ENCODE assay signal across 14 cellular contexts in the genomic region with DNA sequence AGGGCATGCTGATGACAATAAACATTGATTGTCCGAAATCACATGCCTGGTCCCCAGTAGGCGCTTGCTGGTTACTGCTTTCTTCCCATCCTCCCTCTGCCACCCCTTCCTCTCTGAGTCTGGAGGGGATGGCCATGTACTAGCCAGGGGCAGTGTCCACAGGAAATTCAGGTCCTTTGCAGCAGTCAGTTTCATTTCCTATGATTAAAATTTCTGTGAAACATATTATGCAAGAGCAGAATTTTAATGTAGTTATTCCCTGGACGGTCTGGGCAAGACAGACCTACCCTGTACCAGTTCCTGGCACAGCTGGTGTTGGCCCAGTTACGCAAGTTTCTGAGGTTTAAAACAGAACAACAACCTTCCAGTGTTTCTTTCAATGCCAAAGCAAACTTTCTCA. TPM values are rescaled to one million over a fixed set of nuclear protein-coding genes. Genes with fewer than 3 reads are reported as not detected.
DNase-seq lines count a peak whose midpoint lies in the region; ATAC-seq and TF ChIP-seq lines count a peak whose summit lies in the region.
"Had no signal": no experiment of that assay in that cellular context is flagged by ENCODE, and none has a peak within 500 bp of the region (broad histone marks: within the 10 kb centered on the region; RNA-seq: fewer than 3 reads in every experiment).

No MANE protein-coding gene starts in this region.

- no peaks in the 10 kb centered on the region for H3K9me3 Mint-ChIP-seq in GM23338
- no peaks in the 10 kb centered on the region for H3K9me3 Mint-ChIP-seq in stimulated activated naive CD8-positive, alpha-beta T cell treated with anti-CD3 and anti-CD28 coated beads, Interleukin-15, amount 100 ng/mL, for 72 hours
- H3K9me3 Mint-ChIP-seq: activated T-cell treated with anti-CD3 and anti-CD28 coated beads, Interleukin-2, amount 50 U/mL, for 24 hours had no signal

- H3K4me3 ChIP-seq in GM23338 (no peak overlapping the region), ascending aorta (no peak overlapping the region), psoas muscle (no peak overlapping the region)
- H3K4me3 ChIP-seq: GM23248, K562 had no signal

- intact Hi-C loops in ascending aorta (cut with DNase I), result loop anchor here (1.0 to 10.0 kb wide), 2 partner anchors 21 to 871 kb away; no protein-coding TSS in a partner anchor
- intact Hi-C loops in left cardiac atrium (cut with DNase I), result no loop called here
- intact Hi-C loops in psoas muscle (cut with DNase I), result no loop called here

- no peak overlapping the region for H3K4me3 Mint-ChIP-seq in GM23338
- H3K4me3 Mint-ChIP-seq in stimulated activated naive CD8-positive, alpha-beta T cell treated with anti-CD3 and anti-CD28 coated beads, Interleukin-15, amount 100 ng/mL, for 72 hours, result no peak overlapping the region
- H3K4me3 Mint-ChIP-seq: activated T-cell treated with anti-CD3 and anti-CD28 coated beads, Interleukin-2, amount 50 U/mL, for 24 hours had no signal

- H3K36me3 ChIP-seq in GM23338 (ENCODE audit: insufficient read depth) (no peaks in the 10 kb centered on the region), ascending aorta (no peaks in the 10 kb centered on the region), psoas muscle (ENCODE audit: insufficient read depth in 1 of 2, low read depth in 1 of 2) (no peaks in the 10 kb centered on the region)

- no peaks in the 10 kb centered on the region for H4K20me1 ChIP-seq in GM23338 (replicated peaks; ENCODE audit: insufficient read depth)

- H3K27ac ChIP-seq in GM23338 (ENCODE audit: low read depth), result no peak overlapping the region
- peak overlapping the region; percentile 53 to 79 for H3K27ac ChIP-seq in ascending aorta
- H3K27ac ChIP-seq in psoas muscle, result no peak overlapping the region
- H3K27ac ChIP-seq: GM23248, VCaP had no signal

- TF ChIP-seq CTCF in GM23338 (conservative IDR thresholded peaks at IDR 0.05; ENCODE audit: low read depth in 2 of 2) (no peak), ascending aorta (IDR thresholded peaks at IDR 0.05) (no peak), psoas muscle (IDR thresholded peaks at IDR 0.05) (no peak)

- 0 out of 2 replicates have a peak, but pooled peaks cover 5% of the 10 kb centered on the region for H3K9me2 ChIP-seq in GM23338 (ENCODE audit: insufficient read depth)

- H3K36me3 Mint-ChIP-seq in GM23338 (ENCODE audit: low read depth), result no peaks in the 10 kb centered on the region

- no peak overlapping the region for H3K27ac Mint-ChIP-seq in GM23338
- no peak overlapping the region for H3K27ac Mint-ChIP-seq in stimulated activated naive CD8-positive, alpha-beta T cell treated with anti-CD3 and anti-CD28 coated beads, Interleukin-15, amount 100 ng/mL, for 72 hours
- H3K27ac Mint-ChIP-seq: activated T-cell treated with anti-CD3 and anti-CD28 coated beads, Interleukin-2, amount 50 U/mL, for 24 hours had no signal

- 60 to 71% (median 63%) methylated on average over 4 of the region's 4 CpGs for WGBS in psoas muscle, 3 donors

- H3K79me2 ChIP-seq in GM23338 (replicated peaks; ENCODE audit: insufficient read depth), result no peaks in the 10 kb centered on the region

- DNase-seq in GM23338 (ENCODE audit: low spot score), result no peak
- peak; percentile 52 to 91 for DNase-seq in ascending aorta (ENCODE audit: low spot score in 2 of 2)
- DNase-seq in left cardiac atrium, result peak; percentile 37
- DNase-seq in psoas muscle, result peak; percentile 43 to 67
- no peak for DNase-seq in NCI-H69 (lab: John Stamatoyannopoulos, UW)
- no peak for DNase-seq in stimulated activated naive CD8-positive, alpha-beta T cell treated with anti-CD3 and anti-CD28 coated beads, Interleukin-15, amount 100 ng/mL, for 72 hours
- DNase-seq: activated T-cell treated with anti-CD3 and anti-CD28 coated beads, Interleukin-2, amount 50 U/mL, for 24 hours; GM23248; NCI-H2171; stimulated activated naive CD8-positive, alpha-beta T cell treated with anti-CD3 and anti-CD28 coated beads, Interleukin-15, Interleukin-2, amounts not matched to agents 100 U/mL and 50 U/mL, for 24 hours had no signal

- H3F3A ChIP-seq in GM23338 (replicated peaks; ENCODE audit: low read depth), result no peaks in the 10 kb centered on the region

- peaks cover 7% of the 10 kb centered on the region for H3K27me3 Mint-ChIP-seq in GM23338 (ENCODE audit: insufficient read depth, low read depth, poor library complexity)
- H3K27me3 Mint-ChIP-seq in stimulated activated naive CD8-positive, alpha-beta T cell treated with anti-CD3 and anti-CD28 coated beads, Interleukin-15, amount 100 ng/mL, for 72 hours, result peaks cover 8% of the 10 kb centered on the region
- H3K27me3 Mint-ChIP-seq: activated T-cell treated with anti-CD3 and anti-CD28 coated beads, Interleukin-2, amount 50 U/mL, for 24 hours had no signal

- peaks cover 12% of the 10 kb centered on the region; the same call in 1 of the 2 replicates for H3K4me1 ChIP-seq in GM23338 (ENCODE audit: insufficient read depth)
- peaks cover 8 to 30% of the 10 kb centered on the region in 2 donors for H3K4me1 ChIP-seq in ascending aorta
- no peaks in the 10 kb centered on the region for H3K4me1 ChIP-seq in psoas muscle

- H2AFZ ChIP-seq in GM23338, result peak overlapping the region; percentile 28; the same call in 1 of the 2 replicates
- H2AFZ ChIP-seq: GM23248 had no signal

- H3K27me3 ChIP-seq in GM23338 (ENCODE audit: insufficient read depth) (no peaks in the 10 kb centered on the region), ascending aorta (no peaks in the 10 kb centered on the region), psoas muscle (ENCODE audit: insufficient read depth in 3 of 3, low read length in 2 of 3) (no peaks in the 10 kb centered on the region)

- no peak overlapping the region for H3K4me2 ChIP-seq in GM23338

- peaks cover 9% of the 10 kb centered on the region for H3K4me1 Mint-ChIP-seq in GM23338
- peaks cover 10% of the 10 kb centered on the region for H3K4me1 Mint-ChIP-seq in stimulated activated naive CD8-positive, alpha-beta T cell treated with anti-CD3 and anti-CD28 coated beads, Interleukin-15, amount 100 ng/mL, for 72 hours

- H3K9me3 ChIP-seq in ascending aorta (no peaks in the 10 kb centered on the region), psoas muscle (no peaks in the 10 kb centered on the region)

- ATAC-seq in GM23338, result no peak
- ATAC-seq in left cardiac atrium, result peak; percentile 83 to 85
- peak in 3 of 4 donors; percentile 30 to 58 (median 54) for ATAC-seq in psoas muscle
- no peak for ATAC-seq in GM19395 (IDR thresholded peaks at IDR 0.05; ENCODE audit: unreplicated experiment)
- ATAC-seq in stimulated activated naive CD8-positive, alpha-beta T cell treated with anti-CD3 and anti-CD28 coated beads, Interleukin-15, amount 100 ng/mL, for 72 hours, result no peak
- no peak for ATAC-seq in HG03097 (IDR thresholded peaks at IDR 0.05; ENCODE audit: low FRiP score, unreplicated experiment)
- ATAC-seq: K562; stimulated activated naive CD8-positive, alpha-beta T cell treated with anti-CD3 and anti-CD28 coated beads, Interleukin-15, Interleukin-2, amounts not matched to agents 100 U/mL and 50 U/mL, for 24 hours had no signal

TF ChIP-seq in GM23338, 12 proteins besides CTCF, POLR2A, EP300 and RAD21 (continues in another document):
- no peak for TF ChIP-seq ZNF114 (CRISPR knock-in tag; IDR thresholded peaks at IDR 0.05)
- no peak for TF ChIP-seq CREB1 (CRISPR knock-in tag; IDR thresholded peaks at IDR 0.05; ENCODE audit: low read depth)
- TF ChIP-seq, protein P1, sequence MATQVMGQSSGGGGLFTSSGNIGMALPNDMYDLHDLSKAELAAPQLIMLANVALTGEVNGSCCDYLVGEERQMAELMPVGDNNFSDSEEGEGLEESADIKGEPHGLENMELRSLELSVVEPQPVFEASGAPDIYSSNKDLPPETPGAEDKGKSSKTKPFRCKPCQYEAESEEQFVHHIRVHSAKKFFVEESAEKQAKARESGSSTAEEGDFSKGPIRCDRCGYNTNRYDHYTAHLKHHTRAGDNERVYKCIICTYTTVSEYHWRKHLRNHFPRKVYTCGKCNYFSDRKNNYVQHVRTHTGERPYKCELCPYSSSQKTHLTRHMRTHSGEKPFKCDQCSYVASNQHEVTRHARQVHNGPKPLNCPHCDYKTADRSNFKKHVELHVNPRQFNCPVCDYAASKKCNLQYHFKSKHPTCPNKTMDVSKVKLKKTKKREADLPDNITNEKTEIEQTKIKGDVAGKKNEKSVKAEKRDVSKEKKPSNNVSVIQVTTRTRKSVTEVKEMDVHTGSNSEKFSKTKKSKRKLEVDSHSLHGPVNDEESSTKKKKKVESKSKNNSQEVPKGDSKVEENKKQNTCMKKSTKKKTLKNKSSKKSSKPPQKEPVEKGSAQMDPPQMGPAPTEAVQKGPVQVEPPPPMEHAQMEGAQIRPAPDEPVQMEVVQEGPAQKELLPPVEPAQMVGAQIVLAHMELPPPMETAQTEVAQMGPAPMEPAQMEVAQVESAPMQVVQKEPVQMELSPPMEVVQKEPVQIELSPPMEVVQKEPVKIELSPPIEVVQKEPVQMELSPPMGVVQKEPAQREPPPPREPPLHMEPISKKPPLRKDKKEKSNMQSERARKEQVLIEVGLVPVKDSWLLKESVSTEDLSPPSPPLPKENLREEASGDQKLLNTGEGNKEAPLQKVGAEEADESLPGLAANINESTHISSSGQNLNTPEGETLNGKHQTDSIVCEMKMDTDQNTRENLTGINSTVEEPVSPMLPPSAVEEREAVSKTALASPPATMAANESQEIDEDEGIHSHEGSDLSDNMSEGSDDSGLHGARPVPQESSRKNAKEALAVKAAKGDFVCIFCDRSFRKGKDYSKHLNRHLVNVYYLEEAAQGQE (IDR thresholded peaks at IDR 0.05; ENCODE audit: unreplicated experiment), result no peak
- TF ChIP-seq STAT1 (IDR thresholded peaks at IDR 0.05; ENCODE audit: unreplicated experiment), result no peak
- TF ChIP-seq NANOG (IDR thresholded peaks at IDR 0.05; ENCODE audit: borderline replicate concordance), result no peak
- TF ChIP-seq EZH2phosphoT487 (IDR thresholded peaks at IDR 0.05; ENCODE audit: unreplicated experiment), result no peak
- no peak for TF ChIP-seq POLR2AphosphoS5 (IDR thresholded peaks at IDR 0.05; ENCODE audit: low read depth)
- no peak for TF ChIP-seq ZNF331 (CRISPR knock-in tag; IDR thresholded peaks at IDR 0.05; ENCODE audit: low read depth)
- TF ChIP-seq JUNB (IDR thresholded peaks at IDR 0.05; ENCODE audit: unreplicated experiment), result no peak
- TF ChIP-seq EZH2 (IDR thresholded peaks at IDR 0.05; ENCODE audit: low read depth, unreplicated experiment), result no peak

RNA-seq across cellular contexts. Expression of a gene that starts 28.2 kb away (rescaled TPM):
- 1.2 and 2.1 TPM in 2 replicates for total RNA-seq in GM23338 (2014; rRNA removed; shearing (Covaris generic))
- polyA plus RNA-seq in GM23338 (2016; fragmentation: Nextera tagmentation; extraction: Ambion mirVana) (0.37 and 0.63 TPM in 2 replicates), psoas muscle (1 to 10 TPM in 1 of 3 donors, under 1 TPM in 2; 0.42 to 1.8 (median 0.44) TPM)
- total RNA-seq in ascending aorta (19.1 TPM), left cardiac atrium (10 to 100 TPM; 11.5 to 15.9 TPM), psoas muscle (1 to 10 TPM; 1.8 to 3.7 (median 2.5) TPM)
- total RNA-seq: GM23248 had no signal
- polyA plus RNA-seq: GM23248, K562 had no signal

Comparison
In these comparisons a context has a peak if more than half of its experiments do, and no peak if none do; other contexts are left out.
1. ATAC-seq: peak in left cardiac atrium (2 of 2) and psoas muscle (3 of 4); none in GM23338 (single experiment), GM19395 (single experiment), stimulated activated naive CD8-positive, alpha-beta T cell treated with anti-CD3 and anti-CD28 coated beads, Interleukin-15, amount 100 ng/mL, for 72 hours (single experiment) and HG03097 (single experiment).
2. DNase-seq: peak in ascending aorta (2 of 2), left cardiac atrium (single experiment) and psoas muscle (2 of 2); none in GM23338 (single experiment), NCI-H69 (single experiment) and stimulated activated naive CD8-positive, alpha-beta T cell treated with anti-CD3 and anti-CD28 coated beads, Interleukin-15, amount 100 ng/mL, for 72 hours (0 of 2).
3. H3K27ac ChIP-seq: peak in ascending aorta (2 of 2); none in GM23338 (single experiment) and psoas muscle (single experiment).